Comparison of ENCODE assay signal across 8 cellular contexts in genomic region chr14:36320210-36321003, GRCh38. TPM values are rescaled to one million over a fixed set of nuclear protein-coding genes. Genes with fewer than 3 reads are reported as not detected.
DNase-seq lines count a peak whose midpoint lies in the region; TF ChIP-seq lines count a peak whose summit lies in the region.

A gene with protein sequence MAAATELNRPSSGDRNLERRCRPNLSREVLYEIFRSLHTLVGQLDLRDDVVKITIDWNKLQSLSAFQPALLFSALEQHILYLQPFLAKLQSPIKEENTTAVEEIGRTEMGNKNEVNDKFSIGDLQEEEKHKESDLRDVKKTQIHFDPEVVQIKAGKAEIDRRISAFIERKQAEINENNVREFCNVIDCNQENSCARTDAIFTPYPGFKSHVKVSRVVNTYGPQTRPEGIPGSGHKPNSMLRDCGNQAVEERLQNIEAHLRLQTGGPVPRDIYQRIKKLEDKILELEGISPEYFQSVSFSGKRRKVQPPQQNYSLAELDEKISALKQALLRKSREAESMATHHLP (minus strand): TSS chr14:36320637. CDS start chr14:36320588, 49 bp downstream.

- peak within 1 kb of the TSS; percentile 84 for H3K4me3 ChIP-seq in HFF-Myc (replicated peaks; ENCODE audit: low read depth, low read length)

- no peak for TF ChIP-seq CTCF in HFF-Myc (IDR thresholded peaks at IDR 0.05; ENCODE audit: low read depth, low read length, missing control alignments)

- peak; percentile 89 for DNase-seq in GDM1 (lab: John Stamatoyannopoulos, UW)
- DNase-seq in HFF-Myc (ENCODE audit: extremely low read depth, low read depth): peak; percentile 94
- DNase-seq in NAMALWA (ENCODE audit: low spot score): peak; percentile 92
- peak; percentile 95 for DNase-seq in SK-N-DZ (ENCODE audit: low spot score)
- DNase-seq in activated naive CD4-positive, alpha-beta T cell treated with anti-CD3 and anti-CD28 coated beads for 36 hours: peak; percentile 98
- peak; percentile 95 for DNase-seq in germinal center (ENCODE audit: low spot score)
- DNase-seq in non-pigmented ciliary epithelial cell (ENCODE audit: low read depth): peak; percentile 89
- peak; percentile 94 for DNase-seq in superior temporal gyrus (ENCODE audit: extremely low spot score)

- intact Hi-C loops in activated naive CD4-positive, alpha-beta T cell treated with anti-CD3 and anti-CD28 coated beads for 36 hours (cut with micrococcal nuclease): loop anchor here (1.0 to 5.0 kb wide), 4 partner anchors 388 to 1783 kb away; partner anchors contain the start of genes BRMS1L and EAPP

- peak within 1 kb of the TSS; percentile 97 for H3K4me3 Mint-ChIP-seq in activated naive CD4-positive, alpha-beta T cell treated with anti-CD3 and anti-CD28 coated beads for 36 hours

- peaks cover 5% of the 10 kb centered on the region for H3K27me3 Mint-ChIP-seq in activated naive CD4-positive, alpha-beta T cell treated with anti-CD3 and anti-CD28 coated beads for 36 hours (ENCODE audit: low read depth)

- H3K9me3 Mint-ChIP-seq in activated naive CD4-positive, alpha-beta T cell treated with anti-CD3 and anti-CD28 coated beads for 36 hours: no peaks in the 10 kb centered on the region

- H3K36me3 Mint-ChIP-seq in activated naive CD4-positive, alpha-beta T cell treated with anti-CD3 and anti-CD28 coated beads for 36 hours (ENCODE audit: low read depth): peaks cover 3% of the 10 kb centered on the region

- CTCF ChIA-PET in activated naive CD4-positive, alpha-beta T cell treated with anti-CD3 and anti-CD28 coated beads for 36 hours (lab: Charles Lee): interaction anchor here (0.5 to 1.4 kb wide), 2 partner anchors 53 to 79 kb away, joined by 3 to 5 read pairs; no protein-coding TSS in a partner anchor

- peak within 1 kb of the TSS; percentile 96 for H3K27ac Mint-ChIP-seq in activated naive CD4-positive, alpha-beta T cell treated with anti-CD3 and anti-CD28 coated beads for 36 hours

- peaks cover 27% of the 10 kb centered on the region for H3K4me1 Mint-ChIP-seq in activated naive CD4-positive, alpha-beta T cell treated with anti-CD3 and anti-CD28 coated beads for 36 hours (ENCODE audit: low read depth)

RNA-seq across cellular contexts. Expression of the gene that starts here (rescaled TPM):
- 17.5 and 18.0 TPM in 2 replicates for polyA plus RNA-seq in SK-N-DZ (2014; cell fraction: cytosol; rRNA removed)
- 22.2 and 33.3 TPM in 2 replicates for polyA plus RNA-seq in SK-N-DZ (2014; cell fraction: nucleus; rRNA removed)
- total RNA-seq in activated naive CD4-positive, alpha-beta T cell treated with anti-CD3 and anti-CD28 coated beads for 36 hours: 10 to 100 TPM; 29.9 to 30.8 TPM

Comparison
In these comparisons a context has a peak if more than half of its experiments do, and no peak if none do; other contexts are left out.
1. Peak in every context shown above with its lines: DNase-seq and H3K4me3 ChIP-seq.